21 cellular contexts compared by ENCODE assay signal in genomic region chr1:198261886-198262285, GRCh38.
"Had no signal": no experiment of that assay in that cellular context is flagged by ENCODE, and none has a peak within 500 bp of the region (broad histone marks: within the 10 kb centered on the region; RNA-seq: fewer than 3 reads in every experiment).

No MANE protein-coding gene starts in this region.

- ATAC-seq: activated T-cell treated with anti-CD3 and anti-CD28 coated beads, Interleukin-2, amount 50 U/mL, for 4 hours had no signal

- H3K36me3 ChIP-seq: Peyer's patch had no signal

- H3K4me3 Mint-ChIP-seq: activated CD4-positive, alpha-beta memory T cell treated with anti-CD3 and anti-CD28 coated beads for 36 hours; activated CD4-positive, alpha-beta T cell treated with anti-CD3 and anti-CD28 coated beads, Interleukin-2, amount 10 ng/mL, durations not matched to agents 7 days and 5 days; activated naive CD4-positive, alpha-beta T cell treated with anti-CD3 and anti-CD28 coated beads for 36 hours; activated T-cell treated with anti-CD3 and anti-CD28 coated beads, Interleukin-2, amount 50 U/mL, for 4 hours; brain had no signal

- H3K4me3 ChIP-seq: Peyer's patch had no signal

- H3K4me1 ChIP-seq: Peyer's patch had no signal

- H3K27me3 Mint-ChIP-seq: activated CD4-positive, alpha-beta memory T cell treated with anti-CD3 and anti-CD28 coated beads for 36 hours; activated CD4-positive, alpha-beta T cell treated with anti-CD3 and anti-CD28 coated beads, Interleukin-2, amount 10 ng/mL, durations not matched to agents 7 days and 5 days; brain had no signal

- H3K27ac Mint-ChIP-seq: activated CD4-positive, alpha-beta memory T cell treated with anti-CD3 and anti-CD28 coated beads for 36 hours; activated CD4-positive, alpha-beta T cell treated with anti-CD3 and anti-CD28 coated beads, Interleukin-2, amount 10 ng/mL, durations not matched to agents 7 days and 5 days; activated naive CD4-positive, alpha-beta T cell treated with anti-CD3 and anti-CD28 coated beads for 36 hours; brain had no signal

- H3K9me3 ChIP-seq: Peyer's patch had no signal

- H3K27me3 ChIP-seq: Peyer's patch had no signal

- DNase-seq: activated CD4-positive, alpha-beta memory T cell treated with anti-CD3 and anti-CD28 coated beads for 36 hours; activated CD4-positive, alpha-beta T cell treated with anti-CD3 and anti-CD28 coated beads, Interleukin-2, amount 10 ng/mL, durations not matched to agents 7 days and 5 days; activated CD4-positive, CD25-positive, alpha-beta regulatory T cell; activated CD8-positive, alpha-beta memory T cell treated with anti-CD3 and anti-CD28 coated beads for 24 hours; activated gamma-delta T cell; activated naive CD4-positive, alpha-beta T cell treated with anti-CD3 and anti-CD28 coated beads for 36 hours; activated T-cell treated with anti-CD3 and anti-CD28 coated beads, Interleukin-2, amount 50 U/mL, for 4 hours; amniotic stem cell; cerebellar nuclear complex; KG1; NCI-H1048; NCI-H146; NCI-H187 treated with DMSO at 0.1 percent for 48 hours; NCI-H2081 treated with DMSO at 0.1 percent for 48 hours; NCI-H446; NCI-H524; Peyer's patch; SHP77 treated with DMSO at 0.1 percent for 48 hours; T-helper 1 cell had no signal

- H3K9me3 Mint-ChIP-seq: activated CD4-positive, alpha-beta memory T cell treated with anti-CD3 and anti-CD28 coated beads for 36 hours; activated CD4-positive, alpha-beta T cell treated with anti-CD3 and anti-CD28 coated beads, Interleukin-2, amount 10 ng/mL, durations not matched to agents 7 days and 5 days; activated T-cell treated with anti-CD3 and anti-CD28 coated beads, Interleukin-2, amount 50 U/mL, for 4 hours; brain had no signal

- H3K36me3 Mint-ChIP-seq: activated CD4-positive, alpha-beta memory T cell treated with anti-CD3 and anti-CD28 coated beads for 36 hours; brain had no signal

- H3K27ac ChIP-seq: Peyer's patch, VCaP had no signal
